8 cellular contexts compared by ENCODE assay signal in the genomic region with DNA sequence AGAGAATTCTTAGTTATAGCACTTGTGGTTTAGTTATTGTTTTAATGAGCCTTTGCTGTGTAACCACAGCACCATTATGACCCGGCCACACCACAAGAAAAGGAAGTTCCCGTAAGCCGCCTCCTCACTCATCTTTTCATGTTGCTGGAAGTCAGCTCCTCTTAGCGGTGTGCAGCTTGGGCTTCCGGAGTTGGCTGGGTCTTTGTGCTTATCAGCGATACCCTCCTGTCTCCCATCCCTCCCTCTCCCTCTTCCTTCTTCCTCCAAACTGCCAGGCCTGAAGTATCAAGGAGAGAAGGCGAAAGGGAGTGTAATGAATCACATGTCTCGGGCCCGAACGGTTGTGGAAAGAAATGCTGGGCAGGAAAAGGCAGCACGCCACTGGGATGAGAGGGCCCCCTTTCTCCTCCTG.
DNase-seq lines count a peak whose midpoint lies in the region; ATAC-seq and TF ChIP-seq lines count a peak whose summit lies in the region.

No MANE protein-coding gene starts in this region.

- H3K9me3 Mint-ChIP-seq in activated naive CD4-positive, alpha-beta T cell treated with anti-CD3 and anti-CD28 coated beads, Interleukin-2, amount 50 U/mL, for 24 hours: no peaks in the 10 kb centered on the region

- peaks cover 36% of the 10 kb centered on the region for H3K4me1 Mint-ChIP-seq in activated naive CD4-positive, alpha-beta T cell treated with anti-CD3 and anti-CD28 coated beads, Interleukin-2, amount 50 U/mL, for 24 hours

- H3K27me3 Mint-ChIP-seq in activated naive CD4-positive, alpha-beta T cell treated with anti-CD3 and anti-CD28 coated beads, Interleukin-2, amount 50 U/mL, for 24 hours: peaks cover 56% of the 10 kb centered on the region

- peak overlapping the region; percentile 59 for H3K4me3 Mint-ChIP-seq in activated naive CD4-positive, alpha-beta T cell treated with anti-CD3 and anti-CD28 coated beads, Interleukin-2, amount 50 U/mL, for 24 hours

- no peaks in the 10 kb centered on the region for H3K36me3 Mint-ChIP-seq in activated naive CD4-positive, alpha-beta T cell treated with anti-CD3 and anti-CD28 coated beads, Interleukin-2, amount 50 U/mL, for 24 hours

- ATAC-seq in GM18505 (IDR thresholded peaks at IDR 0.05; ENCODE audit: unreplicated experiment) (peak; percentile 82), HG02571 (IDR thresholded peaks at IDR 0.05; ENCODE audit: unreplicated experiment) (peak; percentile 62)

- H3K27ac Mint-ChIP-seq in activated naive CD4-positive, alpha-beta T cell treated with anti-CD3 and anti-CD28 coated beads, Interleukin-2, amount 50 U/mL, for 24 hours: no peak overlapping the region

- no peak for TF ChIP-seq POLR2A in GM18505 (IDR thresholded peaks at IDR 0.05; ENCODE audit: borderline replicate concordance, extremely low read depth, insufficient read depth, insufficient read length)

- DNase-seq in NOMO-1 treated with DMSO at 0.1 percent for 48 hours (lab: John Stamatoyannopoulos, UW; ENCODE audit: unreplicated experiment) (peak; percentile 87), inferior parietal cortex (ENCODE audit: extremely low spot score) (no peak), NCI-H1417 treated with DMSO at 0.1 percent for 48 hours (lab: John Stamatoyannopoulos, UW) (no peak)
- DNase-seq in stimulated activated CD4-positive, alpha-beta T cell treated with anti-CD3 and anti-CD28 coated beads, Interleukin-2, amount 100 ng/mL, for 4 hours (ENCODE audit: low read depth): peak; percentile 10
- DNase-seq in effector CD8-positive, alpha-beta T cell (lab: John Stamatoyannopoulos, UW): no peak

Comparison
In these comparisons a context has a peak if more than half of its experiments do, and no peak if none do; other contexts are left out.
1. DNase-seq: peak in NOMO-1 treated with DMSO at 0.1 percent for 48 hours (single experiment) and stimulated activated CD4-positive, alpha-beta T cell treated with anti-CD3 and anti-CD28 coated beads, Interleukin-2, amount 100 ng/mL, for 4 hours (single experiment); none in inferior parietal cortex (single experiment), NCI-H1417 treated with DMSO at 0.1 percent for 48 hours (single experiment) and effector CD8-positive, alpha-beta T cell (single experiment).